ENCODE assay signal across 1 cellular context in the genomic region with DNA sequence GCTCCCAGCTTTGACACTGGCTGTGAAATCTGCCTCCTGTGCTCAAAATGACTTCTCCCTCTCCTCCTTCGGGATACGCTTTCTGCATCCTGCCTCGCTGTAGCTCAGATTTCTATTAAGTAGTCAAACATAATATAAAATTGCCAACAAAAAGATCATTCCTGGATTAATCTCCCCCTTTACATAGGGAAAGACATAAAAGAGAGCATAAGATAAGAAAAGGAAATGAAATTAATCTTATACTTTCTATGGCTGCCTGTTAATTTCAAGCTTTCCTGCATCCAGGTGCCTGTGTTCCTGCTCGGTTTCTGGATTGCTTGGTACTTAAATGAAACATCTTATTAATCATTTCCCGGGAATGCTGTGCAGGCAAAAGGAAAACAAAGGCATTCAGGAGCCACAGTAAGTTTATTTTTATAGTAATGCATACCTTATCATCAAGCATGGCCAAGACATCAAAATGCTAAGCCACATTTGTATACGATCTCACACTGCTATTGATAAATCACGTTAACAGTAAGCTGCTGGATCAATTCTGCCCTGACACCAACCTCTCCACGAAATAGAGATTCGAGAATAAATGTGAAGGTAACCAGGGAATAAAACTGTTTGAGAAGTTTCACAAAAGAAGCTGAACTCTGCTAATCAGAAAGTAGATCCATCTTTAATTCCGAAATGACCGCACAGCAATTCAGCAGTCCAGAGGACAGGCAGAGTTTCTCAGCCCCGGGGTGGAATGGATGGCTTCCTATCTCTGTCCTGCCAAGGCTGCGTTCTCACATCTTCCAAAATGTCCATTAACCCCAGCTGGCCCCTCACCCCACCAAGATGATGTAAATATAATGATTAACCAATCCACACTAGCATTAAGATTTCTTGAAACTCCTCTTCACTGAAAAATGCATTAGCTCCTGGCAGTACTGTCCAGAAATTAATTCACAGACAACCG.
TF ChIP-seq lines count a peak whose summit lies in the region.

No MANE protein-coding gene starts in this region.

TF ChIP-seq in endothelial cell of umbilical vein, 7 proteins besides CTCF, POLR2A, EP300 and RAD21:
- TF ChIP-seq POLR2AphosphoS5 (IDR thresholded peaks at IDR 0.05; ENCODE audit: insufficient read depth, low read depth, low read length) (no peak), FOS (IDR thresholded peaks at IDR 0.05; ENCODE audit: borderline replicate concordance, insufficient read depth, low read length) (peak; percentile 27), GATA2 (IDR thresholded peaks at IDR 0.05; ENCODE audit: insufficient read depth, insufficient read length, low read depth, low read length) (peak; percentile 41)
